ENCODE assay signal across 1 cellular context in genomic region chrX:8741981-8742380, GRCh38.
TF ChIP-seq lines count a peak whose summit lies in the region.

No MANE protein-coding gene starts in this region.

TF ChIP-seq in GM12878, 131 proteins besides CTCF, POLR2A, EP300 and RAD21 (continued from another document):
- TF ChIP-seq, protein P1, sequence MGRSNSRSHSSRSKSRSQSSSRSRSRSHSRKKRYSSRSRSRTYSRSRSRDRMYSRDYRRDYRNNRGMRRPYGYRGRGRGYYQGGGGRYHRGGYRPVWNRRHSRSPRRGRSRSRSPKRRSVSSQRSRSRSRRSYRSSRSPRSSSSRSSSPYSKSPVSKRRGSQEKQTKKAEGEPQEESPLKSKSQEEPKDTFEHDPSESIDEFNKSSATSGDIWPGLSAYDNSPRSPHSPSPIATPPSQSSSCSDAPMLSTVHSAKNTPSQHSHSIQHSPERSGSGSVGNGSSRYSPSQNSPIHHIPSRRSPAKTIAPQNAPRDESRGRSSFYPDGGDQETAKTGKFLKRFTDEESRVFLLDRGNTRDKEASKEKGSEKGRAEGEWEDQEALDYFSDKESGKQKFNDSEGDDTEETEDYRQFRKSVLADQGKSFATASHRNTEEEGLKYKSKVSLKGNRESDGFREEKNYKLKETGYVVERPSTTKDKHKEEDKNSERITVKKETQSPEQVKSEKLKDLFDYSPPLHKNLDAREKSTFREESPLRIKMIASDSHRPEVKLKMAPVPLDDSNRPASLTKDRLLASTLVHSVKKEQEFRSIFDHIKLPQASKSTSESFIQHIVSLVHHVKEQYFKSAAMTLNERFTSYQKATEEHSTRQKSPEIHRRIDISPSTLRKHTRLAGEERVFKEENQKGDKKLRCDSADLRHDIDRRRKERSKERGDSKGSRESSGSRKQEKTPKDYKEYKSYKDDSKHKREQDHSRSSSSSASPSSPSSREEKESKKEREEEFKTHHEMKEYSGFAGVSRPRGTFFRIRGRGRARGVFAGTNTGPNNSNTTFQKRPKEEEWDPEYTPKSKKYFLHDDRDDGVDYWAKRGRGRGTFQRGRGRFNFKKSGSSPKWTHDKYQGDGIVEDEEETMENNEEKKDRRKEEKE (IDR thresholded peaks at IDR 0.05): no peak
- TF ChIP-seq BHLHE40 (IDR thresholded peaks at IDR 0.05; ENCODE audit: borderline replicate concordance in 1 of 2, low read depth in 2 of 2, low read length in 1 of 2) (no peak), MEF2A (IDR thresholded peaks at IDR 0.05; ENCODE audit: insufficient read depth, low read depth, low read length) (no peak), ESRRA (IDR thresholded peaks at IDR 0.05; ENCODE audit: low read length) (no peak), CUX1 (IDR thresholded peaks at IDR 0.05; ENCODE audit: insufficient replicate concordance, low read depth, low read length) (no peak), ZNF622 (IDR thresholded peaks at IDR 0.05) (no peak), CHD4 (IDR thresholded peaks at IDR 0.05) (no peak), HDGF (IDR thresholded peaks at IDR 0.05) (no peak), NFIC (IDR thresholded peaks at IDR 0.05; ENCODE audit: low read depth, low read length) (no peak)
- TF ChIP-seq, protein P2, sequence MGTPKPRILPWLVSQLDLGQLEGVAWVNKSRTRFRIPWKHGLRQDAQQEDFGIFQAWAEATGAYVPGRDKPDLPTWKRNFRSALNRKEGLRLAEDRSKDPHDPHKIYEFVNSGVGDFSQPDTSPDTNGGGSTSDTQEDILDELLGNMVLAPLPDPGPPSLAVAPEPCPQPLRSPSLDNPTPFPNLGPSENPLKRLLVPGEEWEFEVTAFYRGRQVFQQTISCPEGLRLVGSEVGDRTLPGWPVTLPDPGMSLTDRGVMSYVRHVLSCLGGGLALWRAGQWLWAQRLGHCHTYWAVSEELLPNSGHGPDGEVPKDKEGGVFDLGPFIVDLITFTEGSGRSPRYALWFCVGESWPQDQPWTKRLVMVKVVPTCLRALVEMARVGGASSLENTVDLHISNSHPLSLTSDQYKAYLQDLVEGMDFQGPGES (IDR thresholded peaks at IDR 0.05): no peak
